Comparison of ENCODE assay signal across 9 cellular contexts in the genomic region with DNA sequence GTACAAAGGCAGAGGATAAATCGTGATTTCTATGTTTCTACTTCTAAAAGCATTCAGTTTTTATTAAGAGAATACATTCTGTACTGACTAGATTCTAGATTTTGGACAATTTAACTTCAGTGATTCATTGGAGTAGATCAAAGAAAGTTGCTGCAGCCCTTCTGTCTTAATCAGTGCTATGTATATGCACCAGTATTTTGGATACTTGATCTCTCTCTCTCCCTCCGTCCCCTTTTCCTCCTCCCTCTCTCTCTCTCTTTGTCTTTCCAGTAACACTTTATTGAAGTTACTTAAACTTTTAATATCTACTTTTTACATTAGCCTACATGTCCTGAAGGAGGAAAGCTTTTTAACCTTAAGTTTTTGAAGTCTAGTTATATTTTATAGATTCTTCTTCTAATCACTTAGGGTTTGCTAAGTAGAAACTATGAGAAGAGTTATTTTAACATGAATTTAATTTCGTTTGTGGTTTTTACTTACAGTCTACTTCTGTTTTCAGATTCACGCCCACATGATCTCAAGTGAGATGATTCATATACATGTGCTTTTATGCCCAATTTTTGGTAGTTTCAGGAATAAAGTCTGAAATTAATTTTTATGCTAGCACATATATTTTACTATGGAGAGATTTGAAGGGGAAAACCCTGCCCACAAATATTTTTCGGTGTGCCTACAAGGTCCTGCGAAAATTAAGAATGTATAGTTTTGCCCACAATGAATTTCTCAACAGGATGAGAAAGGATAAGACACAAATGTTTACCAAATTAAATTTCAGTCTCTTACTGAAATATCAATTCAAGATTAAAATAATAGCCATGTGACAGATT. TPM values are rescaled to one million over a fixed set of nuclear protein-coding genes. Genes with fewer than 3 reads are reported as not detected.
A peak's percentile ranks its signal among the peaks of the same experiment; 100 is the strongest.
DNase-seq lines count a peak whose midpoint lies in the region; ATAC-seq and TF ChIP-seq lines count a peak whose summit lies in the region.
"Had no signal": no experiment of that assay in that cellular context is flagged by ENCODE, and none has a peak within 500 bp of the region (broad histone marks: within the 10 kb centered on the region; RNA-seq: fewer than 3 reads in every experiment).

No MANE protein-coding gene starts in this region.

- H3K27ac ChIP-seq in substantia nigra (ENCODE audit: low read depth, low read length, poor library complexity, severe bottlenecking) (no peak overlapping the region), WERI-Rb-1 (no peak overlapping the region)

- H3K27me3 Mint-ChIP-seq in T-cell (no peaks in the 10 kb centered on the region), natural killer cell (ENCODE audit: low read depth in 2 of 2) (no peaks in the 10 kb centered on the region)

- H3K27ac Mint-ChIP-seq in T-cell (no peak overlapping the region), natural killer cell (peak overlapping the region; percentile 80 to 85)

- intact Hi-C loops in natural killer cell (cut with micrococcal nuclease) = no loop called here
- intact Hi-C loops in left ventricle myocardium superior (cut with micrococcal nuclease) = no loop called here

- H3K9me3 Mint-ChIP-seq in T-cell = no peaks in the 10 kb centered on the region
- no peaks in the 10 kb centered on the region for H3K9me3 Mint-ChIP-seq in natural killer cell

- TF ChIP-seq CTCF in natural killer cell (IDR thresholded peaks at IDR 0.05) (no peak), WERI-Rb-1 (IDR thresholded peaks at IDR 0.05; ENCODE audit: low read depth, low read length) (no peak)

- peaks cover 5% of the 10 kb centered on the region for H3K36me3 Mint-ChIP-seq in T-cell
- H3K36me3 Mint-ChIP-seq in natural killer cell = no peaks in the 10 kb centered on the region

- no peak for DNase-seq in T-cell
- DNase-seq in natural killer cell = no peak
- DNase-seq in substantia nigra (lab: John Stamatoyannopoulos, UW) = no peak
- no peak for DNase-seq in left ventricle myocardium superior
- DNase-seq in WERI-Rb-1 = no peak
- DNase-seq in putamen (ENCODE audit: low spot score) = no peak

- H3K4me3 Mint-ChIP-seq in T-cell (peak overlapping the region in 2 of 3 donors; percentile 76 to 77), natural killer cell (peak overlapping the region; percentile 79)

- H3K36me3 ChIP-seq in WERI-Rb-1 = no peaks in the 10 kb centered on the region

- no peaks in the 10 kb centered on the region for H3K27me3 ChIP-seq in WERI-Rb-1 (ENCODE audit: insufficient read depth, low read depth, severe bottlenecking)

- POLR2A ChIA-PET in T-cell (lab: Charles Lee) = interaction anchor here in 1 of 2 donors (0.8 kb wide), 1 partner anchor 15 kb away, joined by 3 read pairs; no protein-coding TSS in a partner anchor

- peaks cover 11 to 37% (median 18%) of the 10 kb centered on the region in 3 donors for H3K4me1 Mint-ChIP-seq in T-cell
- peaks cover 22 to 34% of the 10 kb centered on the region in 2 donors for H3K4me1 Mint-ChIP-seq in natural killer cell

- CTCF ChIA-PET in T-cell (lab: Charles Lee) = interaction anchor here in 1 of 2 donors (0.6 to 1.4 kb wide), 3 partner anchors 7 to 23 kb away, joined by 4 to 6 read pairs (median 4); no protein-coding TSS in a partner anchor

- H3K4me3 ChIP-seq in WERI-Rb-1 (ENCODE audit: low read depth, low read length) = no peak overlapping the region

- peak; percentile 57 for ATAC-seq in GM18909 (IDR thresholded peaks at IDR 0.05; ENCODE audit: poor library complexity, unreplicated experiment)
- ATAC-seq in HG02943 (IDR thresholded peaks at IDR 0.05; ENCODE audit: low read depth, unreplicated experiment) = peak; percentile 44
- ATAC-seq in T-cell (replicated peaks in 1 of 4) = peak; percentile 21 to 56 (median 44)
- ATAC-seq in natural killer cell = peak; percentile 48 to 72 (median 65)
- no peak for ATAC-seq in left ventricle myocardium superior
- ATAC-seq: Panc1 had no signal

- H3K9me3 ChIP-seq in WERI-Rb-1 (ENCODE audit: severe bottlenecking) = no peaks in the 10 kb centered on the region

RNA-seq across cellular contexts. Expression of a gene that starts 9.1 kb away (rescaled TPM):
- total RNA-seq in T-cell (10 to 100 TPM; 56.3 to 84.6 (median 65.0) TPM), natural killer cell (10 to 100 TPM; 19.1 to 24.0 (median 21.8) TPM), left ventricle myocardium superior (19.9 TPM)

Comparison
In these comparisons a context has a peak if more than half of its experiments do, and no peak if none do; other contexts are left out.
1. H3K27ac Mint-ChIP-seq: peak in natural killer cell (2 of 2); none in T-cell (0 of 2).